10 cellular contexts compared by ENCODE assay signal in the genomic region with DNA sequence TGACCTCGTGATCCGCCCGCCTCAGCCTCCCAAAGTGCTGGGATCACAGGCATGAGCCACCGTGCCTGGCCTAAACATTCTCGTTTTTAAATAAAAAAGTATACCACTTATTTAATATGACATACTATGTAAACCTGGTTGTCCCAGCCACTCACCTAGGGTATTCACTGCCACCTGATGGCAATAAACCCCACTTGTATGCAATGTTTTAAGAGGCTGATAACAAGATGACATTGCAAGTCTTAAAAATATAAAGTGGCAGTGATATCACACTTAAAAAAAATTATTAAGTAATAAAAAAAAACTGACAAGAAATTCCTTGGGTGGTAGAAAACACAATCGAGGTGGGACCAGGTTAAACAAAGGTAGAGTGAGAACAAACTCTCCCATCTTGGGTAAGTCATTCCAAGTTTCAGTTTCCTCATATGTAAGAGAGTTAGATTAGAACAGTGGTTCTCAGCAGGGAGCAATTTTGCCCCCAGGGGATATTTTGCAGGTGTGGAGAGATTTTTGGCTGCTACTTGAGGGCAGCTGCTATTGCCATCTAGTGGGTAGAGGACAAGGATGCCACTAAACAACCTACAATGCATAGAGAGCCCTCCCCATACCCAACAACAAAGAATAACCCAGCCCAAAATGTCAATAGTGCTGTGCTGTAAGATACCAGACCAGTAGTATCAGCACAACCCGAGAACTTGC. TPM values are rescaled to one million over a fixed set of nuclear protein-coding genes. Genes with fewer than 3 reads are reported as not detected.
DNase-seq lines count a peak whose midpoint lies in the region; ATAC-seq and TF ChIP-seq lines count a peak whose summit lies in the region.
"Had no signal": no experiment of that assay in that cellular context is flagged by ENCODE, and none has a peak within 500 bp of the region (broad histone marks: within the 10 kb centered on the region; RNA-seq: fewer than 3 reads in every experiment).

No MANE protein-coding gene starts in this region.

- H3K4me1 ChIP-seq in OCI-LY3 (ENCODE audit: low read length), result peaks cover 26% of the 10 kb centered on the region

- no peak overlapping the region for H3K4me2 ChIP-seq in OCI-LY3 (ENCODE audit: low read length)

- ATAC-seq in left lobe of liver (no peak), GM21423 (IDR thresholded peaks at IDR 0.05; ENCODE audit: unreplicated experiment) (no peak)

- TF ChIP-seq CTCF in 22Rv1 (IDR thresholded peaks at IDR 0.05), result peak; percentile 75
- TF ChIP-seq CTCF in OCI-LY3 (IDR thresholded peaks at IDR 0.05; ENCODE audit: low read depth, low read length), result peak; percentile 52
- peak; percentile 29 for TF ChIP-seq CTCF in fibroblast of pulmonary artery (IDR thresholded peaks at IDR 0.05; ENCODE audit: low read length, missing control alignments)

- no peak overlapping the region for H3K9ac ChIP-seq in OCI-LY3 (ENCODE audit: low read length)

- no peak overlapping the region for H2AFZ ChIP-seq in OCI-LY3 (ENCODE audit: low read depth, low read length)

- peaks cover 98% of the 10 kb centered on the region for H3K79me2 ChIP-seq in OCI-LY3 (ENCODE audit: low read length)

- no peak overlapping the region for H3K4me3 ChIP-seq in OCI-LY3 (ENCODE audit: low read length)
- H3K4me3 ChIP-seq in fibroblast of pulmonary artery (replicated peaks; ENCODE audit: low read depth, low read length), result no peak overlapping the region

- no peaks in the 10 kb centered on the region for H3K27me3 ChIP-seq in OCI-LY3 (ENCODE audit: low read depth, low read length)

- peak overlapping the region; percentile 28 for H3K27ac ChIP-seq in 22Rv1
- H3K27ac ChIP-seq in OCI-LY3 (ENCODE audit: low read length), result no peak overlapping the region

- H3K9me3 ChIP-seq in OCI-LY3 (ENCODE audit: insufficient read depth, low read length), result no peaks in the 10 kb centered on the region

- peak; percentile 46 for DNase-seq in ELF-1 (ENCODE audit: low read depth, low spot score)
- DNase-seq in fibroblast of pulmonary artery (ENCODE audit: low read depth), result no peak
- DNase-seq in left lobe of liver (ENCODE audit: low spot score), result no peak
- no peak for DNase-seq in hypothalamus (lab: John Stamatoyannopoulos, UW)
- DNase-seq in stimulated activated CD4-positive, alpha-beta T cell treated with anti-CD3 and anti-CD28 coated beads, Interleukin-2, amount 100 ng/mL, for 24 hours, result no peak
- DNase-seq: activated CD4-positive, alpha-beta T cell treated with anti-CD3 and anti-CD28 coated beads, Interleukin-2, amount 50 U/mL, for 1 hour; NCI-H1092 had no signal

- peaks cover 48% of the 10 kb centered on the region for H4K20me1 ChIP-seq in OCI-LY3 (ENCODE audit: insufficient read depth, low read length)

- peaks cover 46% of the 10 kb centered on the region for H3K36me3 ChIP-seq in OCI-LY3 (replicated peaks; ENCODE audit: low read depth, low read length)

RNA-seq across cellular contexts. Expression of a gene that starts 14.5 kb away (rescaled TPM):
- total RNA-seq in left lobe of liver, result 62.3 TPM

RNA-seq across cellular contexts. Expression of a gene that starts 26.5 kb away (rescaled TPM):
- 13.3 TPM for total RNA-seq in left lobe of liver

RNA-seq across cellular contexts. Expression of a gene that starts 38.5 kb away (rescaled TPM):
- total RNA-seq in left lobe of liver, result 0.20 TPM
